ENCODE assay signal across 1 cellular context in genomic region chr7:112238852-112239610, GRCh38.
TF ChIP-seq lines count a peak whose summit lies in the region.

No MANE protein-coding gene starts in this region.

TF ChIP-seq in GM23338, 12 proteins besides CTCF, POLR2A, EP300 and RAD21 (continued from another document):
- TF ChIP-seq ZNF462 (CRISPR knock-in tag; IDR thresholded peaks at IDR 0.05) (no peak), JUNB (IDR thresholded peaks at IDR 0.05; ENCODE audit: unreplicated experiment) (no peak), REST (IDR thresholded peaks at IDR 0.05; ENCODE audit: unreplicated experiment) (no peak), ZNF331 (CRISPR knock-in tag; IDR thresholded peaks at IDR 0.05; ENCODE audit: low read depth) (no peak), ETS1 (IDR thresholded peaks at IDR 0.05) (no peak), POLR2AphosphoS5 (IDR thresholded peaks at IDR 0.05; ENCODE audit: low read depth) (no peak), STAT1 (IDR thresholded peaks at IDR 0.05; ENCODE audit: unreplicated experiment) (no peak), CREB1 (CRISPR knock-in tag; IDR thresholded peaks at IDR 0.05; ENCODE audit: low read depth) (no peak), NANOG (IDR thresholded peaks at IDR 0.05; ENCODE audit: borderline replicate concordance) (no peak), EZH2 (IDR thresholded peaks at IDR 0.05; ENCODE audit: low read depth, unreplicated experiment) (no peak)
